Comparison of ENCODE assay signal across 19 cellular contexts in genomic region chr6:139047677-139048076, GRCh38. TPM values are rescaled to one million over a fixed set of nuclear protein-coding genes. Genes with fewer than 3 reads are reported as not detected.
DNase-seq lines count a peak whose midpoint lies in the region; ATAC-seq, FAIRE-seq and TF ChIP-seq lines count a peak whose summit lies in the region.
"Had no signal": no experiment of that assay in that cellular context is flagged by ENCODE, and none has a peak within 500 bp of the region (broad histone marks: within the 10 kb centered on the region; RNA-seq: fewer than 3 reads in every experiment).

No MANE protein-coding gene starts in this region.

- no peak overlapping the region for H3K4ac ChIP-seq in H1 (replicated peaks; ENCODE audit: insufficient read length, low read depth, low read length)

- H3K79me1 ChIP-seq in H1 (ENCODE audit: low read depth, low read length): no peaks in the 10 kb centered on the region

- TF ChIP-seq POLR2A in H1 (IDR thresholded peaks at IDR 0.05; ENCODE audit: control extremely low read depth in 1 of 2, low read depth in 2 of 2, low read length in 2 of 2) (no peak), uterus (IDR thresholded peaks at IDR 0.05) (no peak)

- POLR2A ChIA-PET in H1 (lab: Charles Lee; ENCODE audit: partially characterized antibody): interaction anchor here (1.1 to 1.6 kb wide), 2 partner anchors 9 to 18 kb away, joined by 3 to 6 read pairs; no protein-coding TSS in a partner anchor

- H3K36me3 ChIP-seq in SK-N-MC (ENCODE audit: insufficient read depth, low read length) (peaks cover 5% of the 10 kb centered on the region; the same call in 1 of the 2 replicates), H1 (ENCODE audit: control insufficient read depth in 2 of 4, insufficient read depth in 4 of 4, low read length in 3 of 4) (peaks cover 0 to 7% (median 3%) of the 10 kb centered on the region in 4 experiments; a peak in 4 of 8 replicates), uterus (no peaks in the 10 kb centered on the region)

- H3K23me2 ChIP-seq in H1 (ENCODE audit: low read depth, low read length): no peaks in the 10 kb centered on the region

- no peak for TF ChIP-seq EP300 in H1 (IDR thresholded peaks at IDR 0.05; ENCODE audit: borderline replicate concordance in 1 of 2, low read depth in 2 of 2, low read length in 2 of 2)

- H3K9ac ChIP-seq in SK-N-MC (ENCODE audit: insufficient read length) (no peak overlapping the region), H1 (replicated peaks in 1 of 4; ENCODE audit: extremely low read depth in 1 of 4, low read depth in 3 of 4, low read length in 3 of 4) (no peak overlapping the region)
- H3K9ac ChIP-seq: BLaER1 had no signal

- no peaks in the 10 kb centered on the region for H3K79me2 ChIP-seq in H1 (ENCODE audit: control insufficient read depth in 1 of 2, insufficient read depth in 2 of 2, low read length in 2 of 2)

- FAIRE-seq in GM19239 (lab: Jason Lieb, UNC) (peak; percentile 44), H1 (lab: Jason Lieb, UNC) (no peak)
- FAIRE-seq: G401.6, GM12892 had no signal

- H2BK20ac ChIP-seq in H1 (ENCODE audit: low read length): no peak overlapping the region

- H3K4me2 ChIP-seq in H1 (ENCODE audit: insufficient read depth in 1 of 2, low read depth in 2 of 2, low read length in 2 of 2): no peak overlapping the region
- H3K4me2 ChIP-seq: BLaER1 had no signal

- H2AFZ ChIP-seq in H1 (ENCODE audit: low read length): no peak overlapping the region

- no peak overlapping the region for H3K23ac ChIP-seq in H1 (ENCODE audit: insufficient read length)

- H3K27me3 ChIP-seq in H1 (replicated peaks in 1 of 4; ENCODE audit: control insufficient read depth in 3 of 4, extremely low read depth in 1 of 4, insufficient read depth in 3 of 4, low read length in 3 of 4) (no peaks in the 10 kb centered on the region), uterus (no peaks in the 10 kb centered on the region)
- H3K27me3 ChIP-seq: BLaER1 had no signal

- H2BK15ac ChIP-seq in H1 (ENCODE audit: low read length): no peak overlapping the region

- H3K4me1 ChIP-seq in H1 (replicated peaks in 1 of 4; ENCODE audit: control insufficient read depth in 3 of 4, insufficient read depth in 4 of 4, low read length in 3 of 4) (no peaks in the 10 kb centered on the region), uterus (no peaks in the 10 kb centered on the region)
- H3K4me1 ChIP-seq: Caco-2 had no signal

- H4K5ac ChIP-seq in H1 (ENCODE audit: insufficient read length, low read depth, low read length): no peak overlapping the region

- WGBS in H1 (ENCODE audit: extremely low coverage in 1 of 2, insufficient coverage in 1 of 2, insufficient read length in 1 of 2, insufficient replicate concordance in 2 of 2, low coverage in 1 of 2, low lambda C conversion rate in 2 of 2, missing lambda C conversion rate in 1 of 2), 2 experiments: 91% methylated on average over 3 of the region's 3 CpGs; no CpG with 5 or more reads in 1 of the 2 experiments

- no peak for TF ChIP-seq CTCF in H1 (IDR thresholded peaks at IDR 0.05; ENCODE audit: control extremely low read depth in 1 of 3, insufficient read depth in 1 of 3, low read depth in 1 of 3, low read length in 3 of 3)
- no peak for TF ChIP-seq CTCF in uterus (IDR thresholded peaks at IDR 0.05)

- H3K56ac ChIP-seq in H1 (replicated peaks; ENCODE audit: insufficient read length, low read depth, low read length): no peak overlapping the region

- no peak overlapping the region for H4K91ac ChIP-seq in H1 (replicated peaks; ENCODE audit: insufficient read length, low read length)

- H3K14ac ChIP-seq in H1 (ENCODE audit: insufficient read length): no peak overlapping the region

- CTCF ChIA-PET in H1 (lab: Charles Lee; ENCODE audit: partially characterized antibody): interaction anchor here (0.6 to 1.1 kb wide), 2 partner anchors 63 to 124 kb away, joined by 4 read pairs; no protein-coding TSS in a partner anchor

- no peaks in the 10 kb centered on the region for H3K9me3 ChIP-seq in SK-N-MC (ENCODE audit: low read depth, low read length)
- no peaks in the 10 kb centered on the region for H3K9me3 ChIP-seq in H1 (ENCODE audit: insufficient read depth in 2 of 2, low read depth in 1 of 2, low read length in 1 of 2)
- H3K9me3 ChIP-seq in uterus: no peaks in the 10 kb centered on the region
- H3K9me3 ChIP-seq: BLaER1, Caco-2 had no signal

- H3K4me3 ChIP-seq in SK-N-MC (no peak overlapping the region), H1 (ENCODE audit: extremely low read depth in 1 of 4, insufficient read depth in 2 of 4, low read depth in 3 of 4, low read length in 4 of 4) (no peak overlapping the region), uterus (no peak overlapping the region)
- H3K4me3 ChIP-seq: BLaER1 had no signal

- no peak overlapping the region for H2BK12ac ChIP-seq in H1 (ENCODE audit: low read depth, low read length)

- ATAC-seq in HG03439 (IDR thresholded peaks at IDR 0.05; ENCODE audit: unreplicated experiment) (no peak), HG03354 (IDR thresholded peaks at IDR 0.05; ENCODE audit: poor library complexity, severe bottlenecking, unreplicated experiment) (no peak)
- ATAC-seq: CD8-positive, alpha-beta T cell had no signal

- TF ChIP-seq RAD21 in H1 (IDR thresholded peaks at IDR 0.05 in 1 of 2, conservative IDR thresholded peaks at IDR 0.05 in 1 of 2; ENCODE audit: low read depth in 2 of 2, low read length in 2 of 2): no peak

- no peak overlapping the region for H3K18ac ChIP-seq in H1 (ENCODE audit: extremely low read depth, low read length)

- H3K27ac ChIP-seq in SK-N-MC: peak overlapping the region; percentile 26; the same call in 1 of the 2 replicates
- H3K27ac ChIP-seq in H1 (ENCODE audit: low read depth, low read length): no peak overlapping the region
- peak overlapping the region; percentile 18 to 55 for H3K27ac ChIP-seq in uterus
- H3K27ac ChIP-seq: BLaER1, C4-2B had no signal

- intact Hi-C loops in uterus (cut with DNase I; ENCODE audit: low total_unique reads): no loop called here

- H4K8ac ChIP-seq in H1 (ENCODE audit: extremely low read depth, insufficient read depth, low read length): no peak overlapping the region

- no peak for DNase-seq in GM19239 (ENCODE audit: insufficient read length, low spot score)
- DNase-seq in SK-N-MC (ENCODE audit: low read depth, low spot score): no peak
- DNase-seq in H1 (ENCODE audit: low read depth in 1 of 2, low spot score in 2 of 2): no peak
- no peak for DNase-seq in uterus
- DNase-seq in NCI-H2081 (lab: John Stamatoyannopoulos, UW): no peak
- DNase-seq: Caco-2; CD4-positive, CD25-positive, alpha-beta regulatory T cell; CD8-positive, alpha-beta T cell; DMS153; DND-41; GOT3; H7; HCEC 1CT had no signal

- H4K20me1 ChIP-seq in H1 (replicated peaks in 1 of 2; ENCODE audit: control insufficient read depth in 1 of 2, insufficient read depth in 2 of 2, low read length in 2 of 2): no peaks in the 10 kb centered on the region

- no peak overlapping the region for H2BK120ac ChIP-seq in H1 (replicated peaks; ENCODE audit: low read depth, low read length)

- no peak overlapping the region for H2BK5ac ChIP-seq in H1 (ENCODE audit: low read depth, low read length)

- H2AK5ac ChIP-seq in H1 (ENCODE audit: low read depth, low read length): no peak overlapping the region

TF ChIP-seq in H1, 55 proteins besides CTCF, POLR2A, EP300 and RAD21:
- TF ChIP-seq SAP30 (IDR thresholded peaks at IDR 0.05; ENCODE audit: insufficient read depth, insufficient replicate concordance, low read length) (no peak), MAFK (IDR thresholded peaks at IDR 0.05; ENCODE audit: low read depth, low read length) (0 out of 2 replicates have a peak, but pooled peaks have one; percentile 8)

RNA-seq across cellular contexts. Expression of gene ABRACL, which starts 19.1 kb away (rescaled TPM):
- 167 and 172 TPM in 2 replicates for total RNA-seq in H1 (2021; fragmentation: NEBNext Ultra II Directional; extraction: Animal tissue kit (Norgen Biotek cat#: 25700))
- 66.9 and 103 TPM in 2 replicates for polyA plus RNA-seq in H1 (2011; rRNA removed)
- polyA plus RNA-seq in H1 (2011; cell fraction: cytosol; rRNA removed): 134 TPM
- polyA plus RNA-seq in H1 (2011; cell fraction: nucleus; rRNA removed): 24.8 TPM
- 121 to 224 TPM (median 145 TPM) in 4 replicates for polyA plus RNA-seq in H1 (2012, experiment 1 of 2)
- polyA plus RNA-seq in H1 (2012, experiment 2 of 2): 141 TPM
- polyA plus RNA-seq in H1 (2013, experiment 1 of 2): 216 TPM
- polyA plus RNA-seq in H1 (2013, experiment 2 of 2): 233 TPM
- 19.2 and 25.2 TPM in 2 replicates for polyA minus RNA-seq in H1 (2011; rRNA and poly(A)+ RNA removed)
- 26.9 TPM for polyA minus RNA-seq in H1 (2011; cell fraction: cytosol; rRNA and poly(A)+ RNA removed)
- 17.6 TPM for polyA minus RNA-seq in H1 (2011; cell fraction: nucleus; rRNA and poly(A)+ RNA removed)
- total RNA-seq in uterus: 1 to 10 TPM in 3 of 4 donors, not detected in 1; 6.2 to 10.0 (median 6.2) TPM

RNA-seq across cellular contexts. Expression of gene REPS1, which starts 59.6 kb away (rescaled TPM):
- total RNA-seq in H1 (2021; fragmentation: NEBNext Ultra II Directional; extraction: Animal tissue kit (Norgen Biotek cat#: 25700)): 65.7 and 68.9 TPM in 2 replicates
- 39.3 and 52.1 TPM in 2 replicates for polyA plus RNA-seq in H1 (2011; rRNA removed)
- polyA plus RNA-seq in H1 (2011; cell fraction: cytosol; rRNA removed): 56.2 TPM
- polyA plus RNA-seq in H1 (2011; cell fraction: nucleus; rRNA removed): 61.6 TPM
- polyA plus RNA-seq in H1 (2012, experiment 1 of 2): 50.3 to 72.8 TPM (median 59.0 TPM) in 4 replicates
- polyA plus RNA-seq in H1 (2012, experiment 2 of 2): 14.5 TPM
- 48.5 TPM for polyA plus RNA-seq in H1 (2013, experiment 1 of 2)
- 48.8 TPM for polyA plus RNA-seq in H1 (2013, experiment 2 of 2)
- 117 and 119 TPM in 2 replicates for polyA minus RNA-seq in H1 (2011; rRNA and poly(A)+ RNA removed)
- 59.6 TPM for polyA minus RNA-seq in H1 (2011; cell fraction: cytosol; rRNA and poly(A)+ RNA removed)
- polyA minus RNA-seq in H1 (2011; cell fraction: nucleus; rRNA and poly(A)+ RNA removed): 79.9 TPM
- total RNA-seq in uterus: 100 to 1,000 TPM in 1 of 4 donors, 10 to 100 TPM in 3; 36.5 to 266 (median 70.7) TPM

Comparison
In these comparisons a context has a peak if more than half of its experiments do, and no peak if none do; other contexts are left out.
1. RNA of gene ABRACL, which starts 19.1 kb away (total RNA-seq): 167 to 172 TPM in H1; 6.2 to 10.0 TPM in uterus; every median in the first group is over 10 times any median in the second.